Comparison of ENCODE assay signal across 8 cellular contexts in genomic region chr20:32031007-32031958, GRCh38. TPM values are rescaled to one million over a fixed set of nuclear protein-coding genes. Genes with fewer than 3 reads are reported as not detected.
DNase-seq lines count a peak whose midpoint lies in the region; ATAC-seq, FAIRE-seq and TF ChIP-seq lines count a peak whose summit lies in the region.

No MANE protein-coding gene starts in this region.

- no peak overlapping the region for H3K27ac ChIP-seq in skeletal muscle tissue (ENCODE audit: low read depth, low read length)

- no TSS peak for BruUV-seq in MCF 10A (replicated peaks; lab: Mats Ljungman, UMichigan)

- peaks cover 46% of the 10 kb centered on the region for H3K27me3 Mint-ChIP-seq in MCF 10A (ENCODE audit: insufficient read depth, unreplicated experiment)

- peaks cover 4% of the 10 kb centered on the region for H3K4me1 Mint-ChIP-seq in MCF 10A (ENCODE audit: insufficient read depth, unreplicated experiment)

- no peaks in the 10 kb centered on the region for H3K36me3 Mint-ChIP-seq in MCF 10A (ENCODE audit: insufficient read depth, unreplicated experiment)

- TF ChIP-seq CTCF in MCF 10A (IDR thresholded peaks at IDR 0.05; ENCODE audit: unreplicated experiment): peak; percentile 93

- H3K4me3 Mint-ChIP-seq in MCF 10A (ENCODE audit: unreplicated experiment): no peak overlapping the region

- H3K36me3 ChIP-seq in skeletal muscle tissue (ENCODE audit: control insufficient read depth in 3 of 3, insufficient read depth in 3 of 3, low read length in 3 of 3): no peaks in the 10 kb centered on the region

- intact Hi-C loops in MCF 10A (cut with micrococcal nuclease): loop anchor here (1.0 to 5.0 kb wide), 5 partner anchors 79 to 621 kb away; partner anchors contain the start of genes PDRG1, PLAGL2 and POFUT1

- peak; percentile 76 for FAIRE-seq in GM19239 (lab: Jason Lieb, UNC)

- H3K27me3 ChIP-seq in skeletal muscle tissue (ENCODE audit: control insufficient read depth in 3 of 3, insufficient read depth in 3 of 3, low read length in 3 of 3): peaks cover 22 to 26% (median 23%) of the 10 kb centered on the region in 3 donors

- DNase-seq in A172 (ENCODE audit: low spot score) (peak; percentile 82), GM19239 (ENCODE audit: insufficient read length, low spot score) (no peak), NCI-H2171 (lab: John Stamatoyannopoulos, UW) (peak; percentile 83), UCSD-AML1 (lab: John Stamatoyannopoulos, UW; ENCODE audit: unreplicated experiment) (peak; percentile 57), MCF 10A (ENCODE audit: unreplicated experiment) (peak; percentile 82)

- no peaks in the 10 kb centered on the region for H3K9me3 ChIP-seq in iPS-18c (ENCODE audit: control insufficient read depth, insufficient read depth, low read length)
- H3K9me3 ChIP-seq in skeletal muscle tissue (ENCODE audit: control insufficient read depth in 3 of 3, low read length in 3 of 3): no peaks in the 10 kb centered on the region

- CTCF ChIA-PET in MCF 10A (lab: Yijun Ruan, JAX): interaction anchor here (0.5 to 12.2 kb wide), 67 partner anchors 9 to 719 kb away, joined by 3 to 180 read pairs (median 4); partner anchors contain the start of genes FOXS1, MYLK2 and PDRG1

- POLR2A ChIA-PET in MCF 10A (lab: Yijun Ruan, JAX): interaction anchor here (0.7 to 1.2 kb wide), 3 partner anchors 11 to 208 kb away, joined by 3 read pairs; no protein-coding TSS in a partner anchor

- H3K4me3 ChIP-seq in iPS-18c (ENCODE audit: insufficient read depth, low read depth, low read length): peak overlapping the region; percentile 36; the same call in 1 of the 2 replicates
- H3K4me3 ChIP-seq in skeletal muscle tissue (ENCODE audit: low read length in 3 of 3): peak overlapping the region in 2 of 3 donors; percentile 35 to 38

- H3K9ac ChIP-seq in skeletal muscle tissue (ENCODE audit: low read depth in 1 of 3, low read length in 3 of 3): peak overlapping the region in 1 of 3 donors; percentile 25

- H3K27ac Mint-ChIP-seq in MCF 10A (ENCODE audit: low read depth, unreplicated experiment): no peak overlapping the region

- peaks cover 6 to 12% (median 7%) of the 10 kb centered on the region in 3 donors for H3K4me1 ChIP-seq in skeletal muscle tissue (ENCODE audit: control insufficient read depth in 3 of 3, insufficient read depth in 3 of 3, low read length in 3 of 3)

- no peak for ATAC-seq in HG03432 (IDR thresholded peaks at IDR 0.05; ENCODE audit: unreplicated experiment)

- H3K9me3 Mint-ChIP-seq in MCF 10A (ENCODE audit: unreplicated experiment): no peaks in the 10 kb centered on the region

RNA-seq across cellular contexts. Expression of gene HCK, which starts 20.8 kb away (rescaled TPM):
- total RNA-seq in A172 (2014; rRNA removed; shearing (Covaris generic)): not detected in 2 replicates
- total RNA-seq in MCF 10A (2022) (not detected in 2 replicates), skeletal muscle tissue (8.4 TPM)

RNA-seq across cellular contexts. Expression of gene CCM2L, which starts 21.0 kb away (rescaled TPM):
- not detected in 2 replicates for total RNA-seq in A172 (2014; rRNA removed; shearing (Covaris generic))
- not detected in 2 replicates for total RNA-seq in MCF 10A (2022)
- 4.7 TPM for total RNA-seq in skeletal muscle tissue
